In the genomic region with DNA sequence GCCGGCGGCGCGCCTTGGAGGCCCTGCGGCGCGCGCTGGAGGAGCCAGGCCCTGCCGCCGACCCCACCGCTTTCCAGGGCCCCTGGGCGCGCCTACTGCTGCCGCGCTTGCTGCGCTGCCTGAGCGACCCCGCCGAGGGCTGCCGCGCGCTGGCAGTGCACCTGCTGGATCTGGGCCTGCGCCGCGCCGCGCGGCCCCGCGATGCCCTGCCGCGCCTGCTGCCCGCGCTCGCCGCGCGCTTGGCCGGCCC, we compare ENCODE assay signal across 7 cellular contexts. TPM values are rescaled to one million over a fixed set of nuclear protein-coding genes. Genes with fewer than 3 reads are reported as not detected.
A peak's percentile ranks its signal among the peaks of the same experiment; 100 is the strongest.
DNase-seq lines count a peak whose midpoint lies in the region; ATAC-seq, FAIRE-seq and TF ChIP-seq lines count a peak whose summit lies in the region.

No MANE protein-coding gene starts in this region.

- H3K27ac ChIP-seq in HUES6 (ENCODE audit: low read depth, low read length) (no peak overlapping the region), H1 (ENCODE audit: low read depth, low read length) (no peak overlapping the region), osteoblast (ENCODE audit: low read depth, low read length) (no peak overlapping the region)

- ATAC-seq in GM19467 (IDR thresholded peaks at IDR 0.05; ENCODE audit: unreplicated experiment) = peak; percentile 18
- no peak for ATAC-seq in sciatic nerve

- DNase-seq in H1 (ENCODE audit: low read depth in 1 of 2, low spot score in 2 of 2) (no peak), osteoblast (ENCODE audit: insufficient read length, low spot score, missing footprints) (no peak), putamen (ENCODE audit: low spot score) (no peak), sciatic nerve (ENCODE audit: low spot score) (no peak), DMS114 treated with DMSO at 0.1 percent for 48 hours (lab: John Stamatoyannopoulos, UW; ENCODE audit: unreplicated experiment) (no peak)

- H4K20me1 ChIP-seq in H1 (replicated peaks in 1 of 2; ENCODE audit: control insufficient read depth in 1 of 2, insufficient read depth in 2 of 2, low read length in 2 of 2) (peaks cover 2 to 4% of the 10 kb centered on the region in 2 experiments), osteoblast (ENCODE audit: insufficient read depth, low read length) (peaks cover 15% of the 10 kb centered on the region)

- WGBS in H1 (ENCODE audit: extremely low coverage in 1 of 2, insufficient coverage in 1 of 2, insufficient read length in 1 of 2, insufficient replicate concordance in 2 of 2, low coverage in 1 of 2, low lambda C conversion rate in 2 of 2, missing lambda C conversion rate in 1 of 2), 2 experiments = 0% methylated on average over 12 of the region's 39 CpGs; no CpG with 5 or more reads in 1 of the 2 experiments

- peaks cover 19% of the 10 kb centered on the region for H3K79me1 ChIP-seq in H1 (ENCODE audit: low read depth, low read length)

- TF ChIP-seq RAD21 in H1 (IDR thresholded peaks at IDR 0.05 in 1 of 2, conservative IDR thresholded peaks at IDR 0.05 in 1 of 2; ENCODE audit: low read depth in 2 of 2, low read length in 2 of 2) = no peak

- H3K9me3 ChIP-seq in HUES6 (ENCODE audit: control insufficient read depth, insufficient read depth, low read depth, low read length) (peaks cover 31% of the 10 kb centered on the region), H1 (ENCODE audit: insufficient read depth in 2 of 2, low read depth in 1 of 2, low read length in 1 of 2) (peaks cover 23 to 30% of the 10 kb centered on the region in 2 experiments), osteoblast (ENCODE audit: low read depth, low read length) (no peaks in the 10 kb centered on the region)

- H3K27me3 ChIP-seq in HUES6 (ENCODE audit: control insufficient read depth, insufficient read depth, low read length) (no peaks in the 10 kb centered on the region), H1 (replicated peaks in 1 of 4; ENCODE audit: control insufficient read depth in 3 of 4, extremely low read depth in 1 of 4, insufficient read depth in 3 of 4, low read length in 3 of 4) (no peaks in the 10 kb centered on the region), osteoblast (ENCODE audit: insufficient read depth, low read length) (no peaks in the 10 kb centered on the region)

- H2BK5ac ChIP-seq in H1 (ENCODE audit: low read depth, low read length) = no peak overlapping the region

- no peak overlapping the region for H2BK15ac ChIP-seq in H1 (ENCODE audit: low read length)

- no peak overlapping the region for H2AFZ ChIP-seq in H1 (ENCODE audit: low read length)
- peak overlapping the region; percentile 20 for H2AFZ ChIP-seq in osteoblast (ENCODE audit: low read length)

- H4K8ac ChIP-seq in H1 (ENCODE audit: extremely low read depth, insufficient read depth, low read length) = peak overlapping the region; percentile 85; the same call in 1 of the 2 replicates

- H3K4me1 ChIP-seq in HUES6 (ENCODE audit: control insufficient read depth, insufficient read depth, low read length) = peaks cover 9% of the 10 kb centered on the region
- peaks cover 0 to 12% (median 5%) of the 10 kb centered on the region in 4 experiments; a peak in 5 of 7 replicates for H3K4me1 ChIP-seq in H1 (replicated peaks in 1 of 4; ENCODE audit: control insufficient read depth in 3 of 4, insufficient read depth in 4 of 4, low read length in 3 of 4)
- H3K4me1 ChIP-seq in osteoblast (ENCODE audit: insufficient read depth, low read length) = peaks cover 21% of the 10 kb centered on the region

- TF ChIP-seq POLR2A in H1 (IDR thresholded peaks at IDR 0.05; ENCODE audit: control extremely low read depth in 1 of 2, low read depth in 2 of 2, low read length in 2 of 2) = peak in 1 of 2 experiments; percentile 12; a peak in 1 of 3 replicates

- H3K36me3 ChIP-seq in HUES6 (ENCODE audit: control insufficient read depth, insufficient read depth, low read length) (peaks cover 49% of the 10 kb centered on the region), H1 (ENCODE audit: control insufficient read depth in 2 of 4, insufficient read depth in 4 of 4, low read length in 3 of 4) (peaks cover 0 to 45% (median 20%) of the 10 kb centered on the region in 4 experiments; a peak in 7 of 8 replicates), osteoblast (ENCODE audit: insufficient read depth, low read length) (peaks cover 14% of the 10 kb centered on the region)

- H2BK20ac ChIP-seq in H1 (ENCODE audit: low read length) = no peak overlapping the region

- intact Hi-C loops in sciatic nerve (cut with DNase I) = no loop called here

- H3K4me3 ChIP-seq in HUES6 (ENCODE audit: low read depth, low read length) (peak overlapping the region; percentile 67), H1 (ENCODE audit: extremely low read depth in 1 of 4, insufficient read depth in 2 of 4, low read depth in 3 of 4, low read length in 4 of 4) (peak overlapping the region; percentile 56 to 74 (median 60)), osteoblast (ENCODE audit: insufficient read depth, low read length) (peak overlapping the region; percentile 78)

- no peak overlapping the region for H4K91ac ChIP-seq in H1 (replicated peaks; ENCODE audit: insufficient read length, low read length)

- no peak for TF ChIP-seq CTCF in H1 (IDR thresholded peaks at IDR 0.05; ENCODE audit: control extremely low read depth in 1 of 3, insufficient read depth in 1 of 3, low read depth in 1 of 3, low read length in 3 of 3)
- no peak for TF ChIP-seq CTCF in osteoblast (IDR thresholded peaks at IDR 0.05; ENCODE audit: extremely low read depth, low read depth, low read length)

- H3K14ac ChIP-seq in H1 (ENCODE audit: insufficient read length) = no peak overlapping the region

- H3K9ac ChIP-seq in HUES6 (ENCODE audit: low read length) (peak overlapping the region; percentile 85), H1 (replicated peaks in 1 of 4; ENCODE audit: extremely low read depth in 1 of 4, low read depth in 3 of 4, low read length in 3 of 4) (peak overlapping the region; percentile 16 to 84 (median 72); a peak in 6 of 7 replicates)

- FAIRE-seq in H1 (lab: Jason Lieb, UNC) = no peak

- no peak overlapping the region for H2AK5ac ChIP-seq in H1 (ENCODE audit: low read depth, low read length)

- CTCF ChIA-PET in H1 (lab: Charles Lee; ENCODE audit: partially characterized antibody) = interaction anchor here (1.5 to 1.9 kb wide), 2 partner anchors 10 to 57 kb away, joined by 3 to 4 read pairs; no protein-coding TSS in a partner anchor

- peaks cover 10 to 71% of the 10 kb centered on the region in 2 experiments for H3K79me2 ChIP-seq in H1 (ENCODE audit: control insufficient read depth in 1 of 2, insufficient read depth in 2 of 2, low read length in 2 of 2)
- H3K79me2 ChIP-seq in osteoblast (ENCODE audit: insufficient read depth, low read length) = peaks cover 27% of the 10 kb centered on the region

- no peak overlapping the region for H3K4ac ChIP-seq in H1 (replicated peaks; ENCODE audit: insufficient read length, low read depth, low read length)

- no peak for TF ChIP-seq EP300 in H1 (IDR thresholded peaks at IDR 0.05; ENCODE audit: borderline replicate concordance in 1 of 2, low read depth in 2 of 2, low read length in 2 of 2)

- no peak overlapping the region for H3K23ac ChIP-seq in H1 (ENCODE audit: insufficient read length)

- H3K4me2 ChIP-seq in H1 (ENCODE audit: insufficient read depth in 1 of 2, low read depth in 2 of 2, low read length in 2 of 2) (peak overlapping the region; percentile 64 to 84; a peak in 3 of 4 replicates), osteoblast (ENCODE audit: insufficient read depth, low read length) (peak overlapping the region; percentile 82)

- peaks cover 3% of the 10 kb centered on the region; the same call in 1 of the 2 replicates for H3K23me2 ChIP-seq in H1 (ENCODE audit: low read depth, low read length)

- no peak overlapping the region for H2BK12ac ChIP-seq in H1 (ENCODE audit: low read depth, low read length)

- POLR2A ChIA-PET in H1 (lab: Charles Lee; ENCODE audit: partially characterized antibody) = interaction anchor here (0.7 to 1.2 kb wide), 4 partner anchors 8 to 19 kb away, joined by 3 to 4 read pairs (median 3); no protein-coding TSS in a partner anchor

- H2BK120ac ChIP-seq in H1 (replicated peaks; ENCODE audit: low read depth, low read length) = no peak overlapping the region

- no peak overlapping the region for H3K18ac ChIP-seq in H1 (ENCODE audit: extremely low read depth, low read length)

- no peak overlapping the region for H3K56ac ChIP-seq in H1 (replicated peaks; ENCODE audit: insufficient read length, low read depth, low read length)

- no peak overlapping the region for H4K5ac ChIP-seq in H1 (ENCODE audit: insufficient read length, low read depth, low read length)

TF ChIP-seq in H1, 55 proteins besides CTCF, POLR2A, EP300 and RAD21 (continues in another document):
- TF ChIP-seq CBX5 (IDR thresholded peaks at IDR 0.05; ENCODE audit: low read depth, low read length) (no peak), CTBP2 (IDR thresholded peaks at IDR 0.05; ENCODE audit: borderline replicate concordance, insufficient read depth, insufficient read length, low read length) (no peak), JUN (IDR thresholded peaks at IDR 0.05; ENCODE audit: low read depth, low read length) (no peak), CHD2 (IDR thresholded peaks at IDR 0.05; ENCODE audit: low read length) (no peak), SUZ12 (IDR thresholded peaks at IDR 0.05; ENCODE audit: low read length) (no peak), RBBP5 (IDR thresholded peaks at IDR 0.05; ENCODE audit: borderline replicate concordance, low read depth, low read length) (peak; percentile 76; the same call in 1 of the 2 replicates)

RNA-seq across cellular contexts. Expression of gene DNAAF5, which starts 0.3 kb away (rescaled TPM):
- total RNA-seq in H1 (2021; fragmentation: NEBNext Ultra II Directional; extraction: Animal tissue kit (Norgen Biotek cat#: 25700)) = 55.1 and 56.5 TPM in 2 replicates
- 95.9 and 164 TPM in 2 replicates for polyA plus RNA-seq in H1 (2011; rRNA removed)
- 46.8 TPM for polyA plus RNA-seq in H1 (2011; cell fraction: cytosol; rRNA removed)
- polyA plus RNA-seq in H1 (2011; cell fraction: nucleus; rRNA removed) = 73.5 TPM
- 34.1 to 57.9 TPM (median 53.4 TPM) in 4 replicates for polyA plus RNA-seq in H1 (2012, experiment 1 of 2)
- polyA plus RNA-seq in H1 (2012, experiment 2 of 2) = 45.5 TPM
- 33.9 TPM for polyA plus RNA-seq in H1 (2013, experiment 1 of 2)
- polyA plus RNA-seq in H1 (2013, experiment 2 of 2) = 34.7 TPM
- 50.1 and 75.3 TPM in 2 replicates for polyA minus RNA-seq in H1 (2011; rRNA and poly(A)+ RNA removed)
- 44.4 TPM for polyA minus RNA-seq in H1 (2011; cell fraction: cytosol; rRNA and poly(A)+ RNA removed)
- 43.4 TPM for polyA minus RNA-seq in H1 (2011; cell fraction: nucleus; rRNA and poly(A)+ RNA removed)
- 19.7 and 22.4 TPM in 2 replicates for total RNA-seq in osteoblast
- total RNA-seq in sciatic nerve = 19.0 TPM

RNA-seq across cellular contexts. Expression of gene PRKAR1B, which starts 0.3 kb away (rescaled TPM):
- 55.7 and 58.0 TPM in 2 replicates for total RNA-seq in H1 (2021; fragmentation: NEBNext Ultra II Directional; extraction: Animal tissue kit (Norgen Biotek cat#: 25700))
- polyA plus RNA-seq in H1 (2011; rRNA removed) = 12.3 and 23.2 TPM in 2 replicates
- polyA plus RNA-seq in H1 (2011; cell fraction: cytosol; rRNA removed) = 25.3 TPM
- 30.8 TPM for polyA plus RNA-seq in H1 (2011; cell fraction: nucleus; rRNA removed)
- polyA plus RNA-seq in H1 (2012, experiment 1 of 2) = 43.9 to 55.5 TPM (median 53.2 TPM) in 4 replicates
- 35.0 TPM for polyA plus RNA-seq in H1 (2012, experiment 2 of 2)
- 18.5 TPM for polyA plus RNA-seq in H1 (2013, experiment 1 of 2)
- polyA plus RNA-seq in H1 (2013, experiment 2 of 2) = 19.0 TPM
- polyA minus RNA-seq in H1 (2011; rRNA and poly(A)+ RNA removed) = 43.0 and 43.2 TPM in 2 replicates
- 28.6 TPM for polyA minus RNA-seq in H1 (2011; cell fraction: cytosol; rRNA and poly(A)+ RNA removed)
- polyA minus RNA-seq in H1 (2011; cell fraction: nucleus; rRNA and poly(A)+ RNA removed) = 22.1 TPM
- total RNA-seq in osteoblast (5.9 and 6.5 TPM in 2 replicates), sciatic nerve (11.1 TPM)
